8 cellular contexts compared by ENCODE assay signal in the genomic region with DNA sequence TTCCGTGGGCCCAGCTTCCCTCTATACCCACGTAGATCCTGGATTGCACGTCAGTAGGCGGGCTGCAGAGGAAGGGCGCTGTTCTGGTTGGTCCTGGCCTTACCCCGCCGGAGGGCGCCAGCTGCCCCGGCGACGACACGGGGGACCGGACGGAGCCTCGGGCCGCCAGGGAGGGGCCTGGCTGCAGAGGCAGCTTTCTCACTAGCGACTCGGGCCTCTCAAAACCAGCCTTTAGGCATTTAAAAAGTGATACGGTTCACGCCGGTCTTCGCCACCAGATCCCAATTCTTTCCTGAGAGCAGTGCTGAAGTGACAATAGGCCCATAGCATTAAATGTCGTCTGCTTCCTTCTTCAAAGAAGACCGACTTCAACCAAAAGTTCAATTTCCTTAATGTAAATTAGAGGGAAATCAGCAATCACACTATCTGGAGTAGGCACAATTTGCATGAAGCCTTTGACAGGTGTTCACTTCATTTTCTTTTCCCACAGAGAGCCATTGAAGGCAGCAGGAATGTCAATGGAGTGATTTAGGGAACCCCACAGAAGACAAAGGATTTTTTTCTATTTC. TPM values are rescaled to one million over a fixed set of nuclear protein-coding genes. Genes with fewer than 3 reads are reported as not detected.
A peak's percentile ranks its signal among the peaks of the same experiment; 100 is the strongest.
DNase-seq lines count a peak whose midpoint lies in the region; ATAC-seq lines count a peak whose summit lies in the region.

No MANE protein-coding gene starts in this region.

- no peaks in the 10 kb centered on the region for H3K36me3 ChIP-seq in BLaER1
- H3K36me3 ChIP-seq in mesendoderm (ENCODE audit: control insufficient read depth, insufficient read depth, low read length) = no peaks in the 10 kb centered on the region

- no peak overlapping the region for H3K23ac ChIP-seq in mesendoderm (ENCODE audit: low read length)

- no peak overlapping the region for H2BK5ac ChIP-seq in mesendoderm (ENCODE audit: low read length)

- H4K8ac ChIP-seq in mesendoderm (ENCODE audit: low read depth, low read length) = no peak overlapping the region

- H3K4me1 ChIP-seq in BLaER1 = peaks cover 26% of the 10 kb centered on the region
- H3K4me1 ChIP-seq in mesendoderm (ENCODE audit: control insufficient read depth, low read depth, low read length) = peaks cover 3% of the 10 kb centered on the region

- H3K9ac ChIP-seq in BLaER1 (peak overlapping the region; percentile 56), mesendoderm (ENCODE audit: low read length) (peak overlapping the region; percentile 61)

- no peaks in the 10 kb centered on the region for H3K27me3 ChIP-seq in BLaER1
- H3K27me3 ChIP-seq in mesendoderm (ENCODE audit: insufficient read depth, low read length, poor library complexity) = no peaks in the 10 kb centered on the region

- peak overlapping the region; percentile 39 for H4K5ac ChIP-seq in mesendoderm (ENCODE audit: low read length)

- no peaks in the 10 kb centered on the region for H4K20me1 ChIP-seq in BLaER1

- H3K27ac ChIP-seq in BLaER1 = no peak overlapping the region
- H3K27ac ChIP-seq in mesendoderm (ENCODE audit: low read depth, low read length) = no peak overlapping the region

- H3K18ac ChIP-seq in mesendoderm (ENCODE audit: low read length) = no peak overlapping the region

- H3K4ac ChIP-seq in mesendoderm (ENCODE audit: low read depth, low read length) = no peak overlapping the region

- no peaks in the 10 kb centered on the region for H3K79me2 ChIP-seq in mesendoderm (ENCODE audit: control insufficient read depth, insufficient read depth, low read length)

- DNase-seq in activated CD4-positive, alpha-beta T cell treated with anti-CD3 and anti-CD28 coated beads for 4 hours = peak; percentile 19 to 23
- DNase-seq in effector CD4-positive, alpha-beta T cell = peak; percentile 21
- DNase-seq in mesendoderm = peak; percentile 84
- DNase-seq in stimulated activated naive CD8-positive, alpha-beta T cell treated with anti-CD3 and anti-CD28 coated beads, Interleukin-15, Interleukin-2, amounts not matched to agents 100 U/mL and 50 U/mL, for 24 hours = peak; percentile 67
- DNase-seq in DMS79 treated with DMSO at 0.1 percent for 48 hours (lab: John Stamatoyannopoulos, UW) = no peak

- H3K56ac ChIP-seq in mesendoderm (ENCODE audit: low read length) = peak overlapping the region; percentile 75

- no peaks in the 10 kb centered on the region for H3K9me3 ChIP-seq in BLaER1

- no peak overlapping the region for H2BK120ac ChIP-seq in mesendoderm (ENCODE audit: low read depth, low read length)

- H3K79me1 ChIP-seq in mesendoderm (ENCODE audit: low read length) = no peaks in the 10 kb centered on the region

- no peak overlapping the region for H2BK15ac ChIP-seq in mesendoderm (replicated peaks; ENCODE audit: low read depth)

- WGBS in mesendoderm (ENCODE audit: extremely low coverage, insufficient coverage, low lambda C conversion rate) = no CpG with 5 or more reads among the region's 24 CpGs

- H3K4me2 ChIP-seq in BLaER1 = peak overlapping the region; percentile 61
- H3K4me2 ChIP-seq in mesendoderm (ENCODE audit: low read length) = peak overlapping the region; percentile 68

- H2AK5ac ChIP-seq in mesendoderm (ENCODE audit: low read length) = no peak overlapping the region

- H3K4me3 ChIP-seq in BLaER1 (no peak overlapping the region), mesendoderm (ENCODE audit: low read length) (no peak overlapping the region)

- ATAC-seq in GM19395 (IDR thresholded peaks at IDR 0.05; ENCODE audit: unreplicated experiment) (peak; percentile 91), HG03457 (IDR thresholded peaks at IDR 0.05; ENCODE audit: unreplicated experiment) (peak; percentile 87)
- peak; percentile 99 for ATAC-seq in stimulated activated naive CD8-positive, alpha-beta T cell treated with anti-CD3 and anti-CD28 coated beads, Interleukin-15, Interleukin-2, amounts not matched to agents 100 U/mL and 50 U/mL, for 24 hours

RNA-seq across cellular contexts. Expression of a gene that starts 17.6 kb away (rescaled TPM):
- 130 TPM for polyA plus RNA-seq in mesendoderm (2013, experiment 1 of 2)
- polyA plus RNA-seq in mesendoderm (2013, experiment 2 of 2) = 133 TPM
